Comparison of ENCODE assay signal across 18 cellular contexts in the genomic region with DNA sequence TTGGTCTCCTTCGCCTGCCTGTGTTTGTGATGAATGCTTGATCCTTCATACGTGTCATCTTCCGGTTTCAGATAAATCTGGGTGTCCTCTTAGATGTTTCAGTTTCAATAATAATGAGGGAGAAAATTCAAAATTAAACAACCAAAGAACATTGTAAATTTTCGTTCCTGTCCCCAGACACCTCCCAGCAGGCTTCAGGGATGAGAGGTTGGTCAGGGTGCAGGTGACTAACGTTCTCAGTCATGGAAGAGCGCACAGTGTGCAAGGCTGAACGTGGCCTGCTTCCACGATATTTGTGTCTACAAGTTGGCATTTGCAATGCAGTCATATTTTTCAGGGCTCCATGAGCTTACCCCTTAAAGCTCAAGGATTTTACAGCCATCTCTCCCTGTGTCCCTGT.
DNase-seq lines count a peak whose midpoint lies in the region; ATAC-seq and TF ChIP-seq lines count a peak whose summit lies in the region.
"Had no signal": no experiment of that assay in that cellular context is flagged by ENCODE, and none has a peak within 500 bp of the region (broad histone marks: within the 10 kb centered on the region; RNA-seq: fewer than 3 reads in every experiment).

No MANE protein-coding gene starts in this region.

- H3K9me1 ChIP-seq in IMR-90 (ENCODE audit: insufficient read depth, low read length), result peaks cover 10% of the 10 kb centered on the region; the same call in 1 of the 2 replicates

- H3K27me3 ChIP-seq in BLaER1 (peaks cover 9% of the 10 kb centered on the region), IMR-90 (ENCODE audit: control insufficient read depth, insufficient read depth, low read length) (peaks cover 8% of the 10 kb centered on the region; the same call in 1 of the 2 replicates), brain microvascular endothelial cell (replicated peaks) (no peaks in the 10 kb centered on the region), neural progenitor cell (peaks cover 1% of the 10 kb centered on the region), GM23338 (ENCODE audit: insufficient read depth) (no peaks in the 10 kb centered on the region), sigmoid colon (no peaks in the 10 kb centered on the region)

- H3K9me2 ChIP-seq in GM23338 (ENCODE audit: insufficient read depth), result no peaks in the 10 kb centered on the region

- no peak overlapping the region; the same call in 2 of the 3 replicates for H2BK15ac ChIP-seq in IMR-90 (ENCODE audit: low read depth, low read length)

- H4K8ac ChIP-seq in IMR-90 (ENCODE audit: low read depth in 2 of 2, low read length in 2 of 2), result no peak overlapping the region

- no peak overlapping the region; the same call in 1 of the 2 replicates for H3K18ac ChIP-seq in IMR-90 (ENCODE audit: low read depth, low read length)

- no TSS peak for BruUV-seq in IMR-90 (replicated peaks; lab: Mats Ljungman, UMichigan)

- H3K14ac ChIP-seq in IMR-90 (replicated peaks; ENCODE audit: low read depth, low read length), result no peak overlapping the region

- in situ Hi-C loops in IMR-90 (cut with MboI; ENCODE audit: low sequenced_read_pairs) (loop anchor here (25.0 kb wide), 1 partner anchor 895 kb away; the partner anchor contains the start of gene PEX10), brain microvascular endothelial cell (cut with HindIII; ENCODE audit: low pct_ligation_motif_present, low sequenced_read_pairs) (no loop called here)

- 75% methylated on average over 4 of the region's 8 CpGs; no CpG with 5 or more reads in 1 of the 2 experiments for WGBS in IMR-90 (ENCODE audit: extremely low coverage in 2 of 2, insufficient read length in 1 of 2), 2 experiments
- WGBS in sigmoid colon, 2 donors, result 85 to 86% methylated on average over 8 of the region's 8 CpGs

- H2BK20ac ChIP-seq in IMR-90 (ENCODE audit: low read depth, low read length), result 0 out of 2 replicates have a peak overlapping the region, but pooled peaks have one; percentile 9

- H2AFZ ChIP-seq in IMR-90 (replicated peaks; ENCODE audit: low read length, poor library complexity) (no peak overlapping the region), neural progenitor cell (replicated peaks) (no peak overlapping the region), GM23338 (no peak overlapping the region)

- H3K36me3 Mint-ChIP-seq in neural progenitor cell (no peaks in the 10 kb centered on the region), GM23338 (ENCODE audit: low read depth) (no peaks in the 10 kb centered on the region)
- H3K36me3 Mint-ChIP-seq: CD4-positive, CD25-positive, alpha-beta regulatory T cell had no signal

- TF ChIP-seq POLR2A in IMR-90 (IDR thresholded peaks at IDR 0.05; ENCODE audit: low read depth, low read length) (no peak), sigmoid colon (IDR thresholded peaks at IDR 0.05) (no peak)

- no peak overlapping the region for H2AK9ac ChIP-seq in IMR-90 (replicated peaks; ENCODE audit: low read depth, low read length, poor library complexity)

- H3K27me3 Mint-ChIP-seq in neural progenitor cell (ENCODE audit: insufficient read depth, low read depth) (peaks cover 10% of the 10 kb centered on the region), GM23338 (ENCODE audit: insufficient read depth, low read depth, poor library complexity) (peaks cover 6% of the 10 kb centered on the region)
- H3K27me3 Mint-ChIP-seq: CD4-positive, CD25-positive, alpha-beta regulatory T cell had no signal

- H3F3A ChIP-seq in neural progenitor cell (ENCODE audit: low read depth), result no peaks in the 10 kb centered on the region
- H3F3A ChIP-seq in GM23338 (replicated peaks; ENCODE audit: low read depth), result no peaks in the 10 kb centered on the region

- H3K4me2 ChIP-seq in BLaER1, result peak overlapping the region; percentile 63
- no peak overlapping the region for H3K4me2 ChIP-seq in IMR-90 (ENCODE audit: low read depth, low read length)
- H3K4me2 ChIP-seq in neural progenitor cell, result no peak overlapping the region
- H3K4me2 ChIP-seq in GM23338, result no peak overlapping the region

- H3K79me2 ChIP-seq in neural progenitor cell (ENCODE audit: low read depth) (no peaks in the 10 kb centered on the region), GM23338 (replicated peaks; ENCODE audit: insufficient read depth) (no peaks in the 10 kb centered on the region)

- H2BK120ac ChIP-seq in IMR-90 (ENCODE audit: low read depth, low read length), result peak overlapping the region; percentile 41; the same call in 1 of the 2 replicates

- no peak overlapping the region for H4K5ac ChIP-seq in IMR-90 (ENCODE audit: low read depth, low read length)

- no peak overlapping the region for H4K91ac ChIP-seq in IMR-90 (ENCODE audit: insufficient read depth, low read depth, low read length)

- POLR2A ChIA-PET in IMR-90 (lab: Charles Lee; ENCODE audit: unreplicated experiment), result no interaction called here

- no peak overlapping the region for H2BK5ac ChIP-seq in IMR-90 (ENCODE audit: low read depth, low read length, poor library complexity, severe bottlenecking)

- H3K4me1 Mint-ChIP-seq in neural progenitor cell (peaks cover 7% of the 10 kb centered on the region), GM23338 (no peaks in the 10 kb centered on the region)
- H3K4me1 Mint-ChIP-seq: CD4-positive, CD25-positive, alpha-beta regulatory T cell had no signal

- H3K27ac ChIP-seq in BLaER1 (no peak overlapping the region), IMR-90 (ENCODE audit: insufficient read depth, low read length) (no peak overlapping the region), brain microvascular endothelial cell (peak overlapping the region; percentile 6), neural progenitor cell (no peak overlapping the region), GM23338 (ENCODE audit: low read depth) (no peak overlapping the region), sigmoid colon (no peak overlapping the region)

- TF ChIP-seq EP300 in sigmoid colon (IDR thresholded peaks at IDR 0.05), result no peak

- 0 out of 2 replicates have a peak overlapping the region, but pooled peaks have one; percentile 21 for H2AK5ac ChIP-seq in IMR-90 (ENCODE audit: low read depth, low read length)

- CTCF ChIA-PET in IMR-90 (lab: Yijun Ruan, JAX), result no interaction called here

- intact Hi-C loops in IMR-90 (cut with micrococcal nuclease) (no loop called here), sigmoid colon (cut with DNase I) (no loop called here)

- TF ChIP-seq CTCF in IMR-90 (conservative IDR thresholded peaks at IDR 0.05; ENCODE audit: low read depth, low read length) (no peak), brain microvascular endothelial cell (IDR thresholded peaks at IDR 0.05; ENCODE audit: low read depth, low read length, missing control alignments) (no peak), neural progenitor cell (IDR thresholded peaks at IDR 0.05) (no peak), GM23338 (conservative IDR thresholded peaks at IDR 0.05; ENCODE audit: low read depth in 2 of 2) (no peak), sigmoid colon (IDR thresholded peaks at IDR 0.05) (no peak)

- H4K20me1 ChIP-seq in BLaER1 (no peaks in the 10 kb centered on the region; the same call in 1 of the 2 replicates), IMR-90 (ENCODE audit: insufficient read depth, low read length) (no peaks in the 10 kb centered on the region), neural progenitor cell (ENCODE audit: low read depth) (no peaks in the 10 kb centered on the region), GM23338 (replicated peaks; ENCODE audit: insufficient read depth) (no peaks in the 10 kb centered on the region)

- peaks cover 14% of the 10 kb centered on the region for H3K4me1 ChIP-seq in BLaER1
- peaks cover 6% of the 10 kb centered on the region for H3K4me1 ChIP-seq in IMR-90 (ENCODE audit: control insufficient read depth, insufficient read depth, low read length)
- H3K4me1 ChIP-seq in neural progenitor cell, result no peaks in the 10 kb centered on the region
- H3K4me1 ChIP-seq in GM23338 (ENCODE audit: insufficient read depth), result no peaks in the 10 kb centered on the region
- peaks cover 0 to 4% (median 2%) of the 10 kb centered on the region in 4 donors for H3K4me1 ChIP-seq in sigmoid colon
- H3K4me1 ChIP-seq: HAP-1 had no signal

- H3K27ac Mint-ChIP-seq in neural progenitor cell (no peak overlapping the region), GM23338 (no peak overlapping the region)
- H3K27ac Mint-ChIP-seq: CD4-positive, CD25-positive, alpha-beta regulatory T cell had no signal

- DNase-seq in IMR-90 (no peak), brain microvascular endothelial cell (no peak), renal cortical epithelial cell (ENCODE audit: low read depth) (peak; percentile 19), neural progenitor cell (ENCODE audit: low spot score) (no peak), GM23338 (ENCODE audit: low spot score) (no peak), sigmoid colon (no peak)
- DNase-seq: Calu3; CD4-positive, CD25-positive, alpha-beta regulatory T cell; KBM-7; NCI-H1436 treated with DMSO at 0.1 percent for 48 hours; NCI-H2029 treated with DMSO at 0.1 percent for 48 hours; NCI-H2171 treated with DMSO at 0.1 percent for 48 hours; NCI-H446 treated with DMSO at 0.1 percent for 48 hours; SW 1271 had no signal

- ATAC-seq in IMR-90 (ENCODE audit: low read depth) (no peak), esophagus mucosa (no peak), GM23338 (no peak)
- ATAC-seq: A549 had no signal

- no peak overlapping the region for H3K56ac ChIP-seq in IMR-90 (ENCODE audit: extremely low read depth, insufficient read depth, low read length)

- H3K79me1 ChIP-seq in IMR-90 (ENCODE audit: low read depth in 1 of 2, low read length in 2 of 2), result no peaks in the 10 kb centered on the region

- no peak for TF ChIP-seq RAD21 in IMR-90 (IDR thresholded peaks at IDR 0.05; ENCODE audit: low read length)

- no peaks in the 10 kb centered on the region for H3K9me3 Mint-ChIP-seq in neural progenitor cell
- H3K9me3 Mint-ChIP-seq in GM23338, result no peaks in the 10 kb centered on the region

- dilution Hi-C loops in IMR-90 (cut with HindIII; ENCODE audit: low sequenced_read_pairs, unreplicated experiment), result no loop called here

- H3K4me3 ChIP-seq in BLaER1, result no peak overlapping the region
- no peak overlapping the region for H3K4me3 ChIP-seq in IMR-90 (ENCODE audit: insufficient read depth, low read depth, low read length)
- no peak overlapping the region for H3K4me3 ChIP-seq in brain microvascular endothelial cell (ENCODE audit: low read depth, low read length)
- H3K4me3 ChIP-seq in neural progenitor cell, result no peak overlapping the region
- H3K4me3 ChIP-seq in GM23338, result no peak overlapping the region
- no peak overlapping the region for H3K4me3 ChIP-seq in sigmoid colon
- H3K4me3 ChIP-seq: A549, HAP-1 had no signal

- H3K36me3 ChIP-seq in BLaER1 (no peaks in the 10 kb centered on the region), IMR-90 (ENCODE audit: control insufficient read depth, insufficient read depth, low read length) (no peaks in the 10 kb centered on the region), brain microvascular endothelial cell (replicated peaks) (no peaks in the 10 kb centered on the region), neural progenitor cell (no peaks in the 10 kb centered on the region), GM23338 (ENCODE audit: insufficient read depth) (no peaks in the 10 kb centered on the region), sigmoid colon (no peaks in the 10 kb centered on the region)
- H3K36me3 ChIP-seq: HAP-1 had no signal

- H3K9ac ChIP-seq in BLaER1, result no peak overlapping the region
- no peak overlapping the region for H3K9ac ChIP-seq in IMR-90 (ENCODE audit: low read depth, low read length)
- H3K9ac ChIP-seq in neural progenitor cell, result no peak overlapping the region

- H3K9me3 ChIP-seq in BLaER1 (no peaks in the 10 kb centered on the region), IMR-90 (ENCODE audit: control insufficient read depth, insufficient read depth, low read length) (peaks cover 2% of the 10 kb centered on the region; the same call in 1 of the 2 replicates), neural progenitor cell (ENCODE audit: low read depth) (no peaks in the 10 kb centered on the region), sigmoid colon (no peaks in the 10 kb centered on the region)
- H3K9me3 ChIP-seq: A549, HAP-1 had no signal

- H3K23ac ChIP-seq in IMR-90 (ENCODE audit: low read depth, low read length), result no peak overlapping the region

- H3K4ac ChIP-seq in IMR-90 (ENCODE audit: low read depth, low read length), result peak overlapping the region; percentile 1; the same call in 1 of the 2 replicates

- no peak overlapping the region for H3K4me3 Mint-ChIP-seq in neural progenitor cell
- no peak overlapping the region for H3K4me3 Mint-ChIP-seq in GM23338
